22 cellular contexts compared by ENCODE assay signal in the genomic region with DNA sequence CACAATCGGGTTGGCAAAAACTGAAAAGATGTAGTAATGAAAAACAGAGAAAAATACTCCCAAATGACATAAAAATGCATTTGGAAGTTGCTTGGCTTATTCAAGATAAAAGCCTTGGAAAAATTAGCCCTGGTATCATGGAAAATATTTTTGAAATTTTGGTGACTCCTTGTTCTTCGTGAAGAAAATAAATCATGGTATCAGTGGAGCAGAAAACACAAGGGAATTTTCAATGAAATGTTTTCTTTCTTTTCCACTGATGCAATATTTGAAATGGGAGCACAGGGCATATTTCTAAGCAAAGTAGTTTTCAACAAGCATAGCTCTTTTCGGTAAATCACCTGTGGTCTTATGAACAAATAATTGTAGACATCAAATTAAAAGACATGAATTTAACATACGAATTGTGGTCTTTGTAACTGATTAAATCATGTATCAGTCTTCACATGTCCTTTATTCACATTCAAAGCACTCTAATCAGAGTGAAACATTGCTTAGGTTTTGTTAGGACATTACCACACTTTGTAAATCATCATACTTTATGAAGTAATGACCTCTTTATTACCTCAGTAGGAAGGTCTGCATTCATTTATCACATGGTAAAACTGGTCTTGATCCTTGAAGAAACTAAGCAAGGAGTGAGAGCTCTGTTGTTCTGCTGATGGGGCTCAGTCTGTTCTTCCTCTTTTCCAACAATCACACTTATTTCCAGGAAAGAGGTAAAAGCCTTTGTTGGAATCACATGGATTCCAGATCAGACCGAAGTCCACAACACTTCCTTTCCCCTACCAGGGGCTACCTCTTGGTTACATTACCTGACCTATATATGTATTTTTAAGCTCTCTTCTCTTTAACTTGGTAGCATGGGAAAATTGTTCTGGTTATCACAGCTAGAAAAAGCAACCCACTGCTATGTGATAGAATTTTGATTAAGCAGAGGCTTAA.
DNase-seq lines count a peak whose midpoint lies in the region; ATAC-seq and TF ChIP-seq lines count a peak whose summit lies in the region.
"Had no signal": no experiment of that assay in that cellular context is flagged by ENCODE, and none has a peak within 500 bp of the region (broad histone marks: within the 10 kb centered on the region; RNA-seq: fewer than 3 reads in every experiment).

No MANE protein-coding gene starts in this region.

- no peaks in the 10 kb centered on the region for H3K79me2 ChIP-seq in neural progenitor cell (ENCODE audit: low read depth)
- H3K79me2 ChIP-seq: parathyroid adenoma had no signal

- H3F3A ChIP-seq in neural progenitor cell (ENCODE audit: low read depth), result peaks cover 8% of the 10 kb centered on the region

- no peak for TF ChIP-seq POLR2A in uterus (IDR thresholded peaks at IDR 0.05)

- no peaks in the 10 kb centered on the region for H3K36me3 Mint-ChIP-seq in neural progenitor cell
- H3K36me3 Mint-ChIP-seq: activated CD4-positive, alpha-beta memory T cell treated with anti-CD3 and anti-CD28 coated beads for 36 hours; naive B cell had no signal

- H3K4me3 ChIP-seq in ascending aorta (no peak overlapping the region), fibroblast of the aortic adventitia (ENCODE audit: low read depth, low read length) (no peak overlapping the region), neural progenitor cell (no peak overlapping the region), uterus (no peak overlapping the region)
- H3K4me3 ChIP-seq: thyroid gland had no signal

- no peaks in the 10 kb centered on the region for H3K9me3 Mint-ChIP-seq in neural progenitor cell
- H3K9me3 Mint-ChIP-seq: activated CD4-positive, alpha-beta memory T cell treated with anti-CD3 and anti-CD28 coated beads for 36 hours; effector memory CD8-positive, alpha-beta T cell had no signal

- no peak overlapping the region for H3K27ac Mint-ChIP-seq in neural progenitor cell
- H3K27ac Mint-ChIP-seq: activated CD4-positive, alpha-beta memory T cell treated with anti-CD3 and anti-CD28 coated beads for 36 hours; effector memory CD8-positive, alpha-beta T cell; naive B cell had no signal

- peaks cover 17% of the 10 kb centered on the region for H3K4me1 Mint-ChIP-seq in neural progenitor cell
- H3K4me1 Mint-ChIP-seq: naive B cell had no signal

- H3K27ac ChIP-seq in ascending aorta (peak overlapping the region; percentile 26 to 35), neural progenitor cell (no peak overlapping the region), uterus (peak overlapping the region; percentile 84 to 95)
- H3K27ac ChIP-seq: KMS-11, parathyroid adenoma, thyroid gland, VCaP had no signal

- no peak overlapping the region for H3K4me3 Mint-ChIP-seq in neural progenitor cell
- H3K4me3 Mint-ChIP-seq: activated CD4-positive, alpha-beta memory T cell treated with anti-CD3 and anti-CD28 coated beads for 36 hours; effector memory CD8-positive, alpha-beta T cell; naive B cell had no signal

- intact Hi-C loops in ascending aorta (cut with DNase I), result loop anchor here (5.0 kb wide), 1 partner anchor 40 kb away; no protein-coding TSS in a partner anchor
- intact Hi-C loops in uterus (cut with DNase I; ENCODE audit: low total_unique reads), result no loop called here

- peak overlapping the region; percentile 43 for H2AFZ ChIP-seq in neural progenitor cell (replicated peaks)
- H2AFZ ChIP-seq: parathyroid adenoma had no signal

- DNase-seq in ascending aorta (ENCODE audit: low spot score in 2 of 2) (no peak), fibroblast of the aortic adventitia (ENCODE audit: low read depth) (peak; percentile 82), neural progenitor cell (ENCODE audit: low spot score) (no peak), uterus (no peak)
- DNase-seq in activated CD4-positive, alpha-beta T cell treated with anti-CD3 and anti-CD28 coated beads for 1 hour, result no peak
- no peak for DNase-seq in stimulated activated CD4-positive, alpha-beta T cell treated with anti-CD3 and anti-CD28 coated beads, Interleukin-2, amount 100 ng/mL, for 48 hours
- DNase-seq: activated CD4-positive, alpha-beta memory T cell treated with anti-CD3 and anti-CD28 coated beads for 36 hours; activated naive CD4-positive, alpha-beta T cell; activated T-cell treated with anti-CD3 and anti-CD28 coated beads for 4 hours; AML-193; effector memory CD8-positive, alpha-beta T cell; hypothalamus; islet precursor cell; naive B cell; NCI-H1930; stimulated activated CD4-positive, alpha-beta T cell treated with anti-CD3 and anti-CD28 coated beads, Interleukin-2, amount 100 ng/mL, for 24 hours; stimulated activated naive CD4-positive, alpha-beta T cell; thyroid gland had no signal

- H3K27me3 ChIP-seq in ascending aorta, result no peaks in the 10 kb centered on the region
- H3K27me3 ChIP-seq in neural progenitor cell, result no peaks in the 10 kb centered on the region
- H3K27me3 ChIP-seq in uterus, result no peaks in the 10 kb centered on the region
- H3K27me3 ChIP-seq: thyroid gland had no signal

- no peaks in the 10 kb centered on the region for H3K9me3 ChIP-seq in ascending aorta
- H3K9me3 ChIP-seq in neural progenitor cell (ENCODE audit: low read depth), result no peaks in the 10 kb centered on the region
- no peaks in the 10 kb centered on the region for H3K9me3 ChIP-seq in uterus
- H3K9me3 ChIP-seq: thyroid gland had no signal

- peaks cover 5% of the 10 kb centered on the region for H3K27me3 Mint-ChIP-seq in neural progenitor cell (ENCODE audit: insufficient read depth, low read depth)

- H3K36me3 ChIP-seq in ascending aorta (no peaks in the 10 kb centered on the region), neural progenitor cell (no peaks in the 10 kb centered on the region), uterus (no peaks in the 10 kb centered on the region)
- H3K36me3 ChIP-seq: thyroid gland had no signal

- H3K4me2 ChIP-seq in neural progenitor cell, result no peak overlapping the region
- H3K4me2 ChIP-seq: KMS-11 had no signal

- no peak overlapping the region for H3K9ac ChIP-seq in neural progenitor cell
- H3K9ac ChIP-seq: KMS-11, parathyroid adenoma had no signal

- no peak for TF ChIP-seq CTCF in ascending aorta (IDR thresholded peaks at IDR 0.05)
- no peak for TF ChIP-seq CTCF in fibroblast of the aortic adventitia (IDR thresholded peaks at IDR 0.05; ENCODE audit: insufficient read depth, low read length)
- no peak for TF ChIP-seq CTCF in neural progenitor cell (IDR thresholded peaks at IDR 0.05)
- TF ChIP-seq CTCF in uterus (IDR thresholded peaks at IDR 0.05), result no peak

- H3K4me1 ChIP-seq in ascending aorta (peaks cover 0 to 7% of the 10 kb centered on the region in 2 donors), neural progenitor cell (peaks cover 26% of the 10 kb centered on the region), uterus (peaks cover 14 to 17% of the 10 kb centered on the region in 2 donors)
- H3K4me1 ChIP-seq: parathyroid adenoma had no signal

- no peak for ATAC-seq in GM18520 (IDR thresholded peaks at IDR 0.05; ENCODE audit: unreplicated experiment)
- ATAC-seq: effector memory CD8-positive, alpha-beta T cell had no signal

- no peaks in the 10 kb centered on the region for H4K20me1 ChIP-seq in neural progenitor cell (ENCODE audit: low read depth)
